8 cellular contexts compared by ENCODE assay signal in genomic region chr10:34780818-34781380, GRCh38. TPM values are rescaled to one million over a fixed set of nuclear protein-coding genes. Genes with fewer than 3 reads are reported as not detected.
A peak's percentile ranks its signal among the peaks of the same experiment; 100 is the strongest.
DNase-seq lines count a peak whose midpoint lies in the region; ATAC-seq and TF ChIP-seq lines count a peak whose summit lies in the region.

No MANE protein-coding gene starts in this region.

- no peak for DNase-seq in CD8-positive, alpha-beta T cell
- peak; percentile 33 for DNase-seq in GM19240 (ENCODE audit: insufficient read length, low spot score)
- no peak for DNase-seq in activated T-cell treated with anti-CD3 and anti-CD28 coated beads, Interleukin-2, amount 50 U/mL, for 72 hours
- peak in 1 of 2 experiments; percentile 43 for DNase-seq in mesothelial cell of epicardium (ENCODE audit: low spot score in 2 of 2, unreplicated experiment in 2 of 2)
- no peak for DNase-seq in NCI-H2196 (lab: John Stamatoyannopoulos, UW; ENCODE audit: unreplicated experiment)
- no peak for DNase-seq in T1000 (lab: John Stamatoyannopoulos, UW)
- no peak for DNase-seq in activated CD4-positive, alpha-beta T cell treated with anti-CD3 and anti-CD28 coated beads, Interleukin-2, amount 10 ng/mL, durations not matched to agents 7 days and 5 days

- H3K4me1 Mint-ChIP-seq in CD8-positive, alpha-beta T cell (ENCODE audit: low read depth) = peaks cover 10% of the 10 kb centered on the region
- H3K4me1 Mint-ChIP-seq in activated T-cell treated with anti-CD3 and anti-CD28 coated beads, Interleukin-2, amount 50 U/mL, for 72 hours (ENCODE audit: low read depth) = peaks cover 10% of the 10 kb centered on the region
- H3K4me1 Mint-ChIP-seq in mesothelial cell of epicardium = peaks cover 54% of the 10 kb centered on the region
- H3K4me1 Mint-ChIP-seq in activated CD4-positive, alpha-beta T cell treated with anti-CD3 and anti-CD28 coated beads, Interleukin-2, amount 10 ng/mL, durations not matched to agents 7 days and 5 days = peaks cover 10% of the 10 kb centered on the region

- CTCF ChIA-PET in CD8-positive, alpha-beta T cell (lab: Charles Lee) = interaction anchor here (0.9 kb wide), 1 partner anchor 10 kb away, joined by 3 read pairs; no protein-coding TSS in a partner anchor
- CTCF ChIA-PET in activated CD4-positive, alpha-beta T cell treated with anti-CD3 and anti-CD28 coated beads, Interleukin-2, amount 10 ng/mL, durations not matched to agents 7 days and 5 days (lab: Charles Lee) = no interaction called here

- intact Hi-C loops in CD8-positive, alpha-beta T cell (cut with DNase I, micrococcal nuclease) = no loop called here

- no peak overlapping the region for H3K27ac ChIP-seq in CD8-positive, alpha-beta T cell (ENCODE audit: low read depth, low read length)

- H3K27ac Mint-ChIP-seq in CD8-positive, alpha-beta T cell = no peak overlapping the region
- no peak overlapping the region for H3K27ac Mint-ChIP-seq in activated T-cell treated with anti-CD3 and anti-CD28 coated beads, Interleukin-2, amount 50 U/mL, for 72 hours
- H3K27ac Mint-ChIP-seq in mesothelial cell of epicardium = peak overlapping the region; percentile 93
- no peak overlapping the region for H3K27ac Mint-ChIP-seq in activated CD4-positive, alpha-beta T cell treated with anti-CD3 and anti-CD28 coated beads, Interleukin-2, amount 10 ng/mL, durations not matched to agents 7 days and 5 days

- no peaks in the 10 kb centered on the region for H3K36me3 ChIP-seq in CD8-positive, alpha-beta T cell (ENCODE audit: insufficient read depth, low read length)

- no peaks in the 10 kb centered on the region for H3K36me3 Mint-ChIP-seq in CD8-positive, alpha-beta T cell
- no peaks in the 10 kb centered on the region for H3K36me3 Mint-ChIP-seq in activated T-cell treated with anti-CD3 and anti-CD28 coated beads, Interleukin-2, amount 50 U/mL, for 72 hours (ENCODE audit: insufficient read depth in 2 of 2)
- H3K36me3 Mint-ChIP-seq in mesothelial cell of epicardium = no peaks in the 10 kb centered on the region
- H3K36me3 Mint-ChIP-seq in activated CD4-positive, alpha-beta T cell treated with anti-CD3 and anti-CD28 coated beads, Interleukin-2, amount 10 ng/mL, durations not matched to agents 7 days and 5 days (ENCODE audit: low read depth) = no peaks in the 10 kb centered on the region

- no peaks in the 10 kb centered on the region for H3K4me1 ChIP-seq in CD8-positive, alpha-beta T cell (ENCODE audit: insufficient read depth, low read length)

- TF ChIP-seq CTCF in CD8-positive, alpha-beta T cell (IDR thresholded peaks at IDR 0.05) = no peak
- TF ChIP-seq CTCF in mesothelial cell of epicardium (IDR thresholded peaks at IDR 0.05; ENCODE audit: unreplicated experiment) = no peak

- no peaks in the 10 kb centered on the region for H3K9me3 Mint-ChIP-seq in CD8-positive, alpha-beta T cell
- H3K9me3 Mint-ChIP-seq in activated T-cell treated with anti-CD3 and anti-CD28 coated beads, Interleukin-2, amount 50 U/mL, for 72 hours = no peaks in the 10 kb centered on the region
- no peaks in the 10 kb centered on the region for H3K9me3 Mint-ChIP-seq in mesothelial cell of epicardium
- no peaks in the 10 kb centered on the region for H3K9me3 Mint-ChIP-seq in activated CD4-positive, alpha-beta T cell treated with anti-CD3 and anti-CD28 coated beads, Interleukin-2, amount 10 ng/mL, durations not matched to agents 7 days and 5 days

- POLR2A ChIA-PET in CD8-positive, alpha-beta T cell (lab: Charles Lee) = no interaction called here
- POLR2A ChIA-PET in activated CD4-positive, alpha-beta T cell treated with anti-CD3 and anti-CD28 coated beads, Interleukin-2, amount 10 ng/mL, durations not matched to agents 7 days and 5 days (lab: Charles Lee) = no interaction called here

- no peak for ATAC-seq in CD8-positive, alpha-beta T cell
- peak; percentile 80 for ATAC-seq in HG03139 (IDR thresholded peaks at IDR 0.05; ENCODE audit: unreplicated experiment)
- ATAC-seq in activated T-cell treated with anti-CD3 and anti-CD28 coated beads, Interleukin-2, amount 50 U/mL, for 72 hours (replicated peaks in 1 of 2) = peak in 1 of 2 donors; percentile 33

- H3K9me3 ChIP-seq in CD8-positive, alpha-beta T cell (ENCODE audit: low read length) = no peaks in the 10 kb centered on the region

- H3K27me3 Mint-ChIP-seq in CD8-positive, alpha-beta T cell (ENCODE audit: low read depth) = peaks cover 8% of the 10 kb centered on the region
- H3K27me3 Mint-ChIP-seq in activated T-cell treated with anti-CD3 and anti-CD28 coated beads, Interleukin-2, amount 50 U/mL, for 72 hours (ENCODE audit: low read depth) = peaks cover 42% of the 10 kb centered on the region
- H3K27me3 Mint-ChIP-seq in mesothelial cell of epicardium (ENCODE audit: low read depth) = no peaks in the 10 kb centered on the region
- H3K27me3 Mint-ChIP-seq in activated CD4-positive, alpha-beta T cell treated with anti-CD3 and anti-CD28 coated beads, Interleukin-2, amount 10 ng/mL, durations not matched to agents 7 days and 5 days = peaks cover 15% of the 10 kb centered on the region

- H3K27me3 ChIP-seq in CD8-positive, alpha-beta T cell (ENCODE audit: insufficient read depth, low read length) = no peaks in the 10 kb centered on the region

- no peak overlapping the region for H3K4me3 ChIP-seq in CD8-positive, alpha-beta T cell (ENCODE audit: low read depth, low read length)

- peak overlapping the region; percentile 1 for H3K4me3 Mint-ChIP-seq in CD8-positive, alpha-beta T cell
- peak overlapping the region; percentile 60 to 62 for H3K4me3 Mint-ChIP-seq in activated T-cell treated with anti-CD3 and anti-CD28 coated beads, Interleukin-2, amount 50 U/mL, for 72 hours
- peak overlapping the region; percentile 52 for H3K4me3 Mint-ChIP-seq in mesothelial cell of epicardium
- H3K4me3 Mint-ChIP-seq in activated CD4-positive, alpha-beta T cell treated with anti-CD3 and anti-CD28 coated beads, Interleukin-2, amount 10 ng/mL, durations not matched to agents 7 days and 5 days = no peak overlapping the region

RNA-seq across cellular contexts. Expression of gene PARD3, which starts 34.2 kb away (rescaled TPM):
- total RNA-seq in CD8-positive, alpha-beta T cell = under 1 TPM; 0.08 to 0.35 TPM
- 1 to 10 TPM; 2.3 to 3.7 TPM for total RNA-seq in activated T-cell treated with anti-CD3 and anti-CD28 coated beads, Interleukin-2, amount 50 U/mL, for 72 hours
- total RNA-seq in mesothelial cell of epicardium = 68.6 to 73.4 TPM (median 73.2 TPM) in 3 replicates
- total RNA-seq in activated CD4-positive, alpha-beta T cell treated with anti-CD3 and anti-CD28 coated beads, Interleukin-2, amount 10 ng/mL, durations not matched to agents 7 days and 5 days = 1 to 10 TPM; 1.0 to 1.2 TPM

Comparison
In these comparisons a context has a peak if more than half of its experiments do, and no peak if none do; other contexts are left out.
1. RNA of gene PARD3, which starts 34.2 kb away (total RNA-seq): 68.6 to 73.4 TPM in mesothelial cell of epicardium; 2.3 to 3.7 TPM in activated T-cell treated with anti-CD3 and anti-CD28 coated beads, Interleukin-2, amount 50 U/mL, for 72 hours, 1.0 to 1.2 TPM in activated CD4-positive, alpha-beta T cell treated with anti-CD3 and anti-CD28 coated beads, Interleukin-2, amount 10 ng/mL, durations not matched to agents 7 days and 5 days and 0.08 to 0.35 TPM in CD8-positive, alpha-beta T cell; every median in the first group is over 10 times any median in the second.